In the genomic region with DNA sequence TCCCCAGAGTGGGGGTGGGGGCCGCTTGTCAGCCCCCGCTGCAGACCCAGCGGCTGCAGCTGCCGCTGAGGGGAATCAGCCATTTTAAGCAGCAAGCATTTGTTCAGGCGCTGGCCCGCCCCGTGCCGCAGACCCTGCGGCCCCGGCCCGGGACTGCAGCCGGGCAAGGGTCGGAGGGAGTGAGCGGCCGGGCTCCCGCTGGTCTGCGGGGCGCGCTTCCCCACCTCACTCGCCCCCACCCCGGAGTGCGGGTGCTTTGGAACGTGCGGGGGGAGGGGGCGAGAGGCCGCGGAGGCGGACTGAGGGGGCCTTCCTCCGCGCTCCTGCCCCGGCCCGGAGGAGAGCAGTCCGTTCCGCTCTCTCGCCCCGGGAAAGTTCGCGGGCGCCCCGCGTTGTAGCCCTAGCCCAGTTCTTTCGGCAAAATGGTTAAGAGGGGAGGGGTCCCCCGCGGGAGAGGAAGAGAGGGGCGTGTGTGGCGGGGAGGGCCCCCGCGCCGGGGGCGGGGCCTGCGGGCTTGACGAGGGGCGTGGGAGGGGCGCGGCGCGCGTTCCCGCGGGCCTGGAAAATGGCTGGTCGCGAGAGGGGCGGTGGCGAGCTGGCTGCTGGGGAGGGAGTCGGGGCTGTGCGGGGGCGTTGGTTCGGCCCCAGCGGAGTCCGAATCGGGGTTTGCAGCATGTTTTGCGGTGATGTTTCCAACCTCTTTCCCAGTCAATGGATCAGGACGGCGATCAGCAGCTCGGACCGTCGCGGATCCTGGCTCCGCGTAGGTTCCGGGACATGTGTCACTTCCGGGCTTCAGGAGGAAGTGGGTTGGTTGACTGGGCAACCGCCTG, we compare ENCODE assay signal across 1 cellular context.
TF ChIP-seq lines count a peak whose summit lies in the region.

No MANE protein-coding gene starts in this region.

TF ChIP-seq in HepG2, 621 proteins besides CTCF, POLR2A, EP300 and RAD21 (continued from another document and continues in another):
- TF ChIP-seq, protein P1, sequence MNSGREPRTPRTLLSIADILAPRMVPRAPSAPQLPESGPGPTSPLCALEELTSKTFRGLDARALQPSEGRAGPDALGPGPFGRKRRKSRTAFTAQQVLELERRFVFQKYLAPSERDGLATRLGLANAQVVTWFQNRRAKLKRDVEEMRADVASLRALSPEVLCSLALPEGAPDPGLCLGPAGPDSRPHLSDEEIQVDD (CRISPR knock-in tag; IDR thresholded peaks at IDR 0.05; ENCODE audit: borderline replicate concordance), result peak; percentile 46; the same call in 1 of the 2 replicates
- TF ChIP-seq, protein P2, sequence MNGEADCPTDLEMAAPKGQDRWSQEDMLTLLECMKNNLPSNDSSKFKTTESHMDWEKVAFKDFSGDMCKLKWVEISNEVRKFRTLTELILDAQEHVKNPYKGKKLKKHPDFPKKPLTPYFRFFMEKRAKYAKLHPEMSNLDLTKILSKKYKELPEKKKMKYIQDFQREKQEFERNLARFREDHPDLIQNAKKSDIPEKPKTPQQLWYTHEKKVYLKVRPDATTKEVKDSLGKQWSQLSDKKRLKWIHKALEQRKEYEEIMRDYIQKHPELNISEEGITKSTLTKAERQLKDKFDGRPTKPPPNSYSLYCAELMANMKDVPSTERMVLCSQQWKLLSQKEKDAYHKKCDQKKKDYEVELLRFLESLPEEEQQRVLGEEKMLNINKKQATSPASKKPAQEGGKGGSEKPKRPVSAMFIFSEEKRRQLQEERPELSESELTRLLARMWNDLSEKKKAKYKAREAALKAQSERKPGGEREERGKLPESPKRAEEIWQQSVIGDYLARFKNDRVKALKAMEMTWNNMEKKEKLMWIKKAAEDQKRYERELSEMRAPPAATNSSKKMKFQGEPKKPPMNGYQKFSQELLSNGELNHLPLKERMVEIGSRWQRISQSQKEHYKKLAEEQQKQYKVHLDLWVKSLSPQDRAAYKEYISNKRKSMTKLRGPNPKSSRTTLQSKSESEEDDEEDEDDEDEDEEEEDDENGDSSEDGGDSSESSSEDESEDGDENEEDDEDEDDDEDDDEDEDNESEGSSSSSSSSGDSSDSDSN (CRISPR knock-in tag; IDR thresholded peaks at IDR 0.05), result peak; percentile 32; the same call in 1 of the 2 replicates
- TF ChIP-seq ZSCAN30 (CRISPR knock-in tag; IDR thresholded peaks at IDR 0.05), result no peak
- TF ChIP-seq ZNF263 (CRISPR knock-in tag; IDR thresholded peaks at IDR 0.05), result peak; percentile 13; the same call in 1 of the 2 replicates
- TF ChIP-seq NR1H2 (CRISPR knock-in tag; IDR thresholded peaks at IDR 0.05; ENCODE audit: borderline replicate concordance, low read depth), result no peak
- TF ChIP-seq TEAD3 (CRISPR knock-in tag; optimal IDR thresholded peaks at IDR 0.05; ENCODE audit: borderline replicate concordance), result peak; percentile 5
- TF ChIP-seq CBFB (CRISPR knock-in tag; IDR thresholded peaks at IDR 0.05), result 0 out of 2 replicates have a peak, but pooled peaks have one; percentile 14
- TF ChIP-seq, protein P3, sequence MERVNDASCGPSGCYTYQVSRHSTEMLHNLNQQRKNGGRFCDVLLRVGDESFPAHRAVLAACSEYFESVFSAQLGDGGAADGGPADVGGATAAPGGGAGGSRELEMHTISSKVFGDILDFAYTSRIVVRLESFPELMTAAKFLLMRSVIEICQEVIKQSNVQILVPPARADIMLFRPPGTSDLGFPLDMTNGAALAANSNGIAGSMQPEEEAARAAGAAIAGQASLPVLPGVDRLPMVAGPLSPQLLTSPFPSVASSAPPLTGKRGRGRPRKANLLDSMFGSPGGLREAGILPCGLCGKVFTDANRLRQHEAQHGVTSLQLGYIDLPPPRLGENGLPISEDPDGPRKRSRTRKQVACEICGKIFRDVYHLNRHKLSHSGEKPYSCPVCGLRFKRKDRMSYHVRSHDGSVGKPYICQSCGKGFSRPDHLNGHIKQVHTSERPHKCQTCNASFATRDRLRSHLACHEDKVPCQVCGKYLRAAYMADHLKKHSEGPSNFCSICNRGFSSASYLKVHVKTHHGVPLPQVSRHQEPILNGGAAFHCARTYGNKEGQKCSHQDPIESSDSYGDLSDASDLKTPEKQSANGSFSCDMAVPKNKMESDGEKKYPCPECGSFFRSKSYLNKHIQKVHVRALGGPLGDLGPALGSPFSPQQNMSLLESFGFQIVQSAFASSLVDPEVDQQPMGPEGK (CRISPR knock-in tag; IDR thresholded peaks at IDR 0.05), result peak; percentile 82
- TF ChIP-seq ZNF546 (CRISPR knock-in tag; conservative IDR thresholded peaks at IDR 0.05), result peak; percentile 76; the same call in 1 of the 2 replicates
- 0 out of 2 replicates have a peak, but pooled peaks have one; percentile 11 for TF ChIP-seq ZNF549 (CRISPR knock-in tag; IDR thresholded peaks at IDR 0.05)
- TF ChIP-seq, protein P4, sequence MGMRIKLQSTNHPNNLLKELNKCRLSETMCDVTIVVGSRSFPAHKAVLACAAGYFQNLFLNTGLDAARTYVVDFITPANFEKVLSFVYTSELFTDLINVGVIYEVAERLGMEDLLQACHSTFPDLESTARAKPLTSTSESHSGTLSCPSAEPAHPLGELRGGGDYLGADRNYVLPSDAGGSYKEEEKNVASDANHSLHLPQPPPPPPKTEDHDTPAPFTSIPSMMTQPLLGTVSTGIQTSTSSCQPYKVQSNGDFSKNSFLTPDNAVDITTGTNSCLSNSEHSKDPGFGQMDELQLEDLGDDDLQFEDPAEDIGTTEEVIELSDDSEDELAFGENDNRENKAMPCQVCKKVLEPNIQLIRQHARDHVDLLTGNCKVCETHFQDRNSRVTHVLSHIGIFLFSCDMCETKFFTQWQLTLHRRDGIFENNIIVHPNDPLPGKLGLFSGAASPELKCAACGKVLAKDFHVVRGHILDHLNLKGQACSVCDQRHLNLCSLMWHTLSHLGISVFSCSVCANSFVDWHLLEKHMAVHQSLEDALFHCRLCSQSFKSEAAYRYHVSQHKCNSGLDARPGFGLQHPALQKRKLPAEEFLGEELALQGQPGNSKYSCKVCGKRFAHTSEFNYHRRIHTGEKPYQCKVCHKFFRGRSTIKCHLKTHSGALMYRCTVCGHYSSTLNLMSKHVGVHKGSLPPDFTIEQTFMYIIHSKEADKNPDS (CRISPR knock-in tag; IDR thresholded peaks at IDR 0.05), result 0 out of 2 replicates have a peak, but pooled peaks have one; percentile 28
- TF ChIP-seq ZNF746 (CRISPR knock-in tag; IDR thresholded peaks at IDR 0.05), result no peak
- no peak for TF ChIP-seq SMC3 (IDR thresholded peaks at IDR 0.05; ENCODE audit: low read length)
- TF ChIP-seq ZNF350 (CRISPR knock-in tag; IDR thresholded peaks at IDR 0.05; ENCODE audit: borderline replicate concordance, low read depth), result peak; percentile 28; the same call in 1 of the 2 replicates
- 0 out of 2 replicates have a peak, but pooled peaks have one; percentile 24 for TF ChIP-seq RNF2 (conservative IDR thresholded peaks at IDR 0.05; ENCODE audit: low read depth)
- TF ChIP-seq, protein P5, sequence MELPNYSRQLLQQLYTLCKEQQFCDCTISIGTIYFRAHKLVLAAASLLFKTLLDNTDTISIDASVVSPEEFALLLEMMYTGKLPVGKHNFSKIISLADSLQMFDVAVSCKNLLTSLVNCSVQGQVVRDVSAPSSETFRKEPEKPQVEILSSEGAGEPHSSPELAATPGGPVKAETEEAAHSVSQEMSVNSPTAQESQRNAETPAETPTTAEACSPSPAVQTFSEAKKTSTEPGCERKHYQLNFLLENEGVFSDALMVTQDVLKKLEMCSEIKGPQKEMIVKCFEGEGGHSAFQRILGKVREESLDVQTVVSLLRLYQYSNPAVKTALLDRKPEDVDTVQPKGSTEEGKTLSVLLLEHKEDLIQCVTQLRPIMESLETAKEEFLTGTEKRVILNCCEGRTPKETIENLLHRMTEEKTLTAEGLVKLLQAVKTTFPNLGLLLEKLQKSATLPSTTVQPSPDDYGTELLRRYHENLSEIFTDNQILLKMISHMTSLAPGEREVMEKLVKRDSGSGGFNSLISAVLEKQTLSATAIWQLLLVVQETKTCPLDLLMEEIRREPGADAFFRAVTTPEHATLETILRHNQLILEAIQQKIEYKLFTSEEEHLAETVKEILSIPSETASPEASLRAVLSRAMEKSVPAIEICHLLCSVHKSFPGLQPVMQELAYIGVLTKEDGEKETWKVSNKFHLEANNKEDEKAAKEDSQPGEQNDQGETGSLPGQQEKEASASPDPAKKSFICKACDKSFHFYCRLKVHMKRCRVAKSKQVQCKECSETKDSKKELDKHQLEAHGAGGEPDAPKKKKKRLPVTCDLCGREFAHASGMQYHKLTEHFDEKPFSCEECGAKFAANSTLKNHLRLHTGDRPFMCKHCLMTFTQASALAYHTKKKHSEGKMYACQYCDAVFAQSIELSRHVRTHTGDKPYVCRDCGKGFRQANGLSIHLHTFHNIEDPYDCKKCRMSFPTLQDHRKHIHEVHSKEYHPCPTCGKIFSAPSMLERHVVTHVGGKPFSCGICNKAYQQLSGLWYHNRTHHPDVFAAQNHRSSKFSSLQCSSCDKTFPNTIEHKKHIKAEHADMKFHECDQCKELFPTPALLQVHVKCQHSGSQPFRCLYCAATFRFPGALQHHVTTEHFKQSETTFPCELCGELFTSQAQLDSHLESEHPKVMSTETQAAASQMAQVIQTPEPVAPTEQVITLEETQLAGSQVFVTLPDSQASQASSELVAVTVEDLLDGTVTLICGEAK (IDR thresholded peaks at IDR 0.05), result 0 out of 2 replicates have a peak, but pooled peaks have one; percentile 31
- TF ChIP-seq, protein P5 (CRISPR knock-in tag; IDR thresholded peaks at IDR 0.05), result no peak; the same call in 1 of the 2 replicates
- TF ChIP-seq, protein P6, sequence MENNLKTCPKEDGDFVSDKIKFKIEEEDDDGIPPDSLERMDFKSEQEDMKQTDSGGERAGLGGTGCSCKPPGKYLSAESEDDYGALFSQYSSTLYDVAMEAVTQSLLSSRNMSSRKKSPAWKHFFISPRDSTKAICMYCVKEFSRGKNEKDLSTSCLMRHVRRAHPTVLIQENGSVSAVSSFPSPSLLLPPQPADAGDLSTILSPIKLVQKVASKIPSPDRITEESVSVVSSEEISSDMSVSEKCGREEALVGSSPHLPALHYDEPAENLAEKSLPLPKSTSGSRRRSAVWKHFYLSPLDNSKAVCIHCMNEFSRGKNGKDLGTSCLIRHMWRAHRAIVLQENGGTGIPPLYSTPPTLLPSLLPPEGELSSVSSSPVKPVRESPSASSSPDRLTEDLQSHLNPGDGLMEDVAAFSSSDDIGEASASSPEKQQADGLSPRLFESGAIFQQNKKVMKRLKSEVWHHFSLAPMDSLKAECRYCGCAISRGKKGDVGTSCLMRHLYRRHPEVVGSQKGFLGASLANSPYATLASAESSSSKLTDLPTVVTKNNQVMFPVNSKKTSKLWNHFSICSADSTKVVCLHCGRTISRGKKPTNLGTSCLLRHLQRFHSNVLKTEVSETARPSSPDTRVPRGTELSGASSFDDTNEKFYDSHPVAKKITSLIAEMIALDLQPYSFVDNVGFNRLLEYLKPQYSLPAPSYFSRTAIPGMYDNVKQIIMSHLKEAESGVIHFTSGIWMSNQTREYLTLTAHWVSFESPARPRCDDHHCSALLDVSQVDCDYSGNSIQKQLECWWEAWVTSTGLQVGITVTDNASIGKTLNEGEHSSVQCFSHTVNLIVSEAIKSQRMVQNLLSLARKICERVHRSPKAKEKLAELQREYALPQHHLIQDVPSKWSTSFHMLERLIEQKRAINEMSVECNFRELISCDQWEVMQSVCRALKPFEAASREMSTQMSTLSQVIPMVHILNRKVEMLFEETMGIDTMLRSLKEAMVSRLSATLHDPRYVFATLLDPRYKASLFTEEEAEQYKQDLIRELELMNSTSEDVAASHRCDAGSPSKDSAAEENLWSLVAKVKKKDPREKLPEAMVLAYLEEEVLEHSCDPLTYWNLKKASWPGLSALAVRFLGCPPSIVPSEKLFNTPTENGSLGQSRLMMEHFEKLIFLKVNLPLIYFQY (CRISPR knock-in tag; IDR thresholded peaks at IDR 0.05; ENCODE audit: borderline replicate concordance), result 0 out of 2 replicates have a peak, but pooled peaks have one; percentile 18
- no peak for TF ChIP-seq IKZF4 (CRISPR knock-in tag; IDR thresholded peaks at IDR 0.05; ENCODE audit: borderline replicate concordance, low read depth, not compliant biosample characterization)
- TF ChIP-seq PHF20 (CRISPR knock-in tag; IDR thresholded peaks at IDR 0.05), result peak; percentile 77
- TF ChIP-seq ZNF768 (CRISPR knock-in tag; IDR thresholded peaks at IDR 0.05), result peak; percentile 44; the same call in 1 of the 2 replicates
- TF ChIP-seq, protein P7, sequence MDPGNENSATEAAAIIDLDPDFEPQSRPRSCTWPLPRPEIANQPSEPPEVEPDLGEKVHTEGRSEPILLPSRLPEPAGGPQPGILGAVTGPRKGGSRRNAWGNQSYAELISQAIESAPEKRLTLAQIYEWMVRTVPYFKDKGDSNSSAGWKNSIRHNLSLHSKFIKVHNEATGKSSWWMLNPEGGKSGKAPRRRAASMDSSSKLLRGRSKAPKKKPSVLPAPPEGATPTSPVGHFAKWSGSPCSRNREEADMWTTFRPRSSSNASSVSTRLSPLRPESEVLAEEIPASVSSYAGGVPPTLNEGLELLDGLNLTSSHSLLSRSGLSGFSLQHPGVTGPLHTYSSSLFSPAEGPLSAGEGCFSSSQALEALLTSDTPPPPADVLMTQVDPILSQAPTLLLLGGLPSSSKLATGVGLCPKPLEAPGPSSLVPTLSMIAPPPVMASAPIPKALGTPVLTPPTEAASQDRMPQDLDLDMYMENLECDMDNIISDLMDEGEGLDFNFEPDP (CRISPR knock-in tag; conservative IDR thresholded peaks at IDR 0.05), result peak; percentile 54; the same call in 1 of the 2 replicates
